ENCODE assay signal across 17 cellular contexts in the genomic region with DNA sequence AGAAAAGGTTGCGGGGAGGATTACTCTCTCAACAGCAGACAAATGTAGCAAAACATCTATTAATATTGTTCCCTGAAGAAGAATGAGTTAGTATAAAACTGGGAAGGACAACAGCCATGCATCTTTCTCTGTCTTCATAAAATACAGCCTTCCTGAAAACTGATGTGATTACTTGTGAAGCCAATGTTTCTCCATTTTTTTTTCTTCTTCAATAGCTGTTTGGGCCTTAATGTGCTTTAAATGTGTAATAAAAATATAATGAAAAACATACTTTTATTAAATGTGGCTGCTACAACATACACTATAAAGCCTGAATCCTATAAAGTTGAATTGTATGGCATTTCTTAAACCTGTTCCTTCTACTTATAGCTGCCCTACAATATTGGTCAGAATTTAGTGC.
DNase-seq lines count a peak whose midpoint lies in the region; ATAC-seq and TF ChIP-seq lines count a peak whose summit lies in the region.
"Had no signal": no experiment of that assay in that cellular context is flagged by ENCODE, and none has a peak within 500 bp of the region (broad histone marks: within the 10 kb centered on the region; RNA-seq: fewer than 3 reads in every experiment).

No MANE protein-coding gene starts in this region.

- H3K27me3 Mint-ChIP-seq in T-helper 1 cell treated with Interleukin-12 subunit alpha and Interleukin-12 subunit beta and Interleukin-4 antibody, amounts not matched to agents 30 μg/mL and 1 μg/mL, for 36 hours (ENCODE audit: low read depth) = no peaks in the 10 kb centered on the region
- H3K27me3 Mint-ChIP-seq in effector memory CD8-positive, alpha-beta T cell = no peaks in the 10 kb centered on the region

- intact Hi-C loops in heart left ventricle (cut with DNase I) = no loop called here

- H3K9me3 Mint-ChIP-seq in T-helper 1 cell treated with Interleukin-12 subunit alpha and Interleukin-12 subunit beta and Interleukin-4 antibody, amounts not matched to agents 30 μg/mL and 1 μg/mL, for 36 hours = peaks cover 28% of the 10 kb centered on the region
- H3K9me3 Mint-ChIP-seq in effector memory CD8-positive, alpha-beta T cell = peaks cover 8 to 11% of the 10 kb centered on the region in 2 donors
- peaks cover 9 to 22% of the 10 kb centered on the region in 2 donors for H3K9me3 Mint-ChIP-seq in activated naive CD4-positive, alpha-beta T cell treated with anti-CD3 and anti-CD28 coated beads, Interleukin-2, amount 50 U/mL, for 72 hours

- no peak for TF ChIP-seq CTCF in SU-DHL-6 (IDR thresholded peaks at IDR 0.05; ENCODE audit: insufficient read depth, low read length, poor library complexity, severe bottlenecking)
- no peak for TF ChIP-seq CTCF in heart left ventricle (IDR thresholded peaks at IDR 0.05)

- H4K20me1 ChIP-seq in SU-DHL-6 (ENCODE audit: low read depth, low read length) = no peaks in the 10 kb centered on the region

- H3K27me3 ChIP-seq in SU-DHL-6 (ENCODE audit: low read length) (no peaks in the 10 kb centered on the region), heart left ventricle (no peaks in the 10 kb centered on the region)

- H2AFZ ChIP-seq in SU-DHL-6 (ENCODE audit: low read depth, low read length, severe bottlenecking) = no peak overlapping the region

- no peak for DNase-seq in T-helper 1 cell
- no peak for DNase-seq in effector memory CD8-positive, alpha-beta T cell
- no peak for DNase-seq in T1000 (lab: John Stamatoyannopoulos, UW)
- no peak for DNase-seq in activated CD8-positive, alpha-beta memory T cell treated with anti-CD3 and anti-CD28 coated beads, Interleukin-2, amount 50 U/mL, for 4 hours
- no peak for DNase-seq in activated naive CD4-positive, alpha-beta T cell treated with anti-CD3 and anti-CD28 coated beads, Interleukin-2, amount 50 U/mL, for 72 hours (ENCODE audit: low spot score in 2 of 2)
- DNase-seq in heart left ventricle = no peak
- DNase-seq: AML-193; GOT3; NCI-H1105; NCI-H748 treated with DMSO at 0.1 percent for 48 hours; NK-92 treated with Interleukin-12 subunit alpha and Interleukin-12 subunit beta, amount 100 ng/mL, for 24 hours; RPMI8226; SHP77 treated with DMSO at 0.1 percent for 48 hours had no signal

- H3K9me2 ChIP-seq in SU-DHL-6 (replicated peaks; ENCODE audit: insufficient read depth, low read length) = no peaks in the 10 kb centered on the region

- H3K4me3 Mint-ChIP-seq in T-helper 1 cell treated with Interleukin-12 subunit alpha and Interleukin-12 subunit beta and Interleukin-4 antibody, amounts not matched to agents 30 μg/mL and 1 μg/mL, for 36 hours = no peak overlapping the region
- peak overlapping the region; percentile 5 to 54 for H3K4me3 Mint-ChIP-seq in effector memory CD8-positive, alpha-beta T cell

- H3K36me3 Mint-ChIP-seq in T-helper 1 cell treated with Interleukin-12 subunit alpha and Interleukin-12 subunit beta and Interleukin-4 antibody, amounts not matched to agents 30 μg/mL and 1 μg/mL, for 36 hours (ENCODE audit: low read depth) = peaks cover 16% of the 10 kb centered on the region
- H3K36me3 Mint-ChIP-seq in effector memory CD8-positive, alpha-beta T cell (ENCODE audit: insufficient read depth) = peaks cover 13% of the 10 kb centered on the region
- H3K36me3 Mint-ChIP-seq in activated naive CD4-positive, alpha-beta T cell treated with anti-CD3 and anti-CD28 coated beads, Interleukin-2, amount 50 U/mL, for 72 hours = peaks cover 8 to 17% of the 10 kb centered on the region in 2 donors

- no peak overlapping the region for H3K4me3 ChIP-seq in SU-DHL-6 (ENCODE audit: insufficient read depth, low read length, poor library complexity, severe bottlenecking)
- no peak overlapping the region for H3K4me3 ChIP-seq in heart left ventricle

- no peaks in the 10 kb centered on the region for H3K79me2 ChIP-seq in SU-DHL-6 (ENCODE audit: insufficient read depth, low read length)

- no peaks in the 10 kb centered on the region for H3F3A ChIP-seq in SU-DHL-6 (ENCODE audit: insufficient read depth)

- WGBS in heart left ventricle, 4 donors = 96 to 100% (median 97%) methylated on average over 1 of the region's 1 CpG

- peaks cover 0 to 15% (median 0%) of the 10 kb centered on the region in 12 donors for H3K4me1 ChIP-seq in heart left ventricle

- H3K27ac ChIP-seq in SU-DHL-6 (ENCODE audit: low read depth, low read length) = 0 out of 2 replicates have a peak overlapping the region, but pooled peaks have one; percentile 6
- H3K27ac ChIP-seq in heart left ventricle = no peak overlapping the region
- H3K27ac ChIP-seq: 22Rv1 had no signal

- H3K4me1 Mint-ChIP-seq in T-helper 1 cell treated with Interleukin-12 subunit alpha and Interleukin-12 subunit beta and Interleukin-4 antibody, amounts not matched to agents 30 μg/mL and 1 μg/mL, for 36 hours (ENCODE audit: low read depth) = peaks cover 22% of the 10 kb centered on the region
- H3K4me1 Mint-ChIP-seq in effector memory CD8-positive, alpha-beta T cell (ENCODE audit: low read depth in 2 of 2) = peaks cover 35 to 54% of the 10 kb centered on the region in 2 donors

- no peak for TF ChIP-seq POLR2A in heart left ventricle (IDR thresholded peaks at IDR 0.05)

- ATAC-seq in effector memory CD8-positive, alpha-beta T cell (replicated peaks) = no peak
- no peak for ATAC-seq in activated naive CD4-positive, alpha-beta T cell treated with anti-CD3 and anti-CD28 coated beads, Interleukin-2, amount 50 U/mL, for 72 hours
- ATAC-seq in heart left ventricle = no peak
- ATAC-seq: HCT116 had no signal

- H3K36me3 ChIP-seq in SU-DHL-6 (ENCODE audit: low read length) (peaks cover 2% of the 10 kb centered on the region; the same call in 1 of the 2 replicates), heart left ventricle (no peaks in the 10 kb centered on the region)

- H3K9ac ChIP-seq in SU-DHL-6 (ENCODE audit: low read length) = no peak overlapping the region

- H3K27ac Mint-ChIP-seq in T-helper 1 cell treated with Interleukin-12 subunit alpha and Interleukin-12 subunit beta and Interleukin-4 antibody, amounts not matched to agents 30 μg/mL and 1 μg/mL, for 36 hours = peak overlapping the region; percentile 37
- peak overlapping the region; percentile 97 to 98 for H3K27ac Mint-ChIP-seq in effector memory CD8-positive, alpha-beta T cell
- no peak overlapping the region for H3K27ac Mint-ChIP-seq in activated naive CD4-positive, alpha-beta T cell treated with anti-CD3 and anti-CD28 coated beads, Interleukin-2, amount 50 U/mL, for 72 hours

- no peak overlapping the region for H3K4me2 ChIP-seq in SU-DHL-6 (ENCODE audit: low read depth, low read length, poor library complexity, severe bottlenecking)

- H3K9me3 ChIP-seq in SU-DHL-6 (ENCODE audit: insufficient read depth, low read length) (peaks cover 3% of the 10 kb centered on the region; the same call in 1 of the 2 replicates), heart left ventricle (no peaks in the 10 kb centered on the region)

Comparison
In these comparisons a context has a peak if more than half of its experiments do, and no peak if none do; other contexts are left out.
1. H3K27ac Mint-ChIP-seq: peak in T-helper 1 cell treated with Interleukin-12 subunit alpha and Interleukin-12 subunit beta and Interleukin-4 antibody, amounts not matched to agents 30 μg/mL and 1 μg/mL, for 36 hours (single experiment) and effector memory CD8-positive, alpha-beta T cell (2 of 2); none in activated naive CD4-positive, alpha-beta T cell treated with anti-CD3 and anti-CD28 coated beads, Interleukin-2, amount 50 U/mL, for 72 hours (0 of 2).